Comparison of ENCODE assay signal across 10 cellular contexts in the genomic region with DNA sequence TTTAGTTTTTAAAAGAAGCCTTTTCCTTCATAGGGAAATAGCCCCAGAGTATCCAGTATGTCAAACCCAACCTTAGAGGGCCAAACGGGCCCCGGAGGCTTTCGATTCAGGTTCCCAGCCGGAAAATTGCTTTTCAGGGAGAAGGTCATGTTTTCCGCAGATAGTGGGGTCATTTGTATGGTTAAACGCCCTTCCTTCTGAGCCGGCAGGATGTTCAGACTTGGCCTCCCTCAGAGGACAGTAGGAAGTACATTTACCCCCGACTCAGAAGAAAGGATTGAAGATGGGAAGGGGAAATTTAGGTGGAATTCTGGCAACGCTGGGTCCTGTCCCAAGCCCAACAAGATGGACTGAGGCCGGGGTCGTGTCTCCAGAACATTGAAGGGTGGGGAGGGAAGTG.
A peak's percentile ranks its signal among the peaks of the same experiment; 100 is the strongest.
DNase-seq lines count a peak whose midpoint lies in the region; ATAC-seq, FAIRE-seq and TF ChIP-seq lines count a peak whose summit lies in the region.
"Had no signal": no experiment of that assay in that cellular context is flagged by ENCODE, and none has a peak within 500 bp of the region (broad histone marks: within the 10 kb centered on the region; RNA-seq: fewer than 3 reads in every experiment).

No MANE protein-coding gene starts in this region.

- H3K4me3 Mint-ChIP-seq in neural progenitor cell: no peak overlapping the region
- H3K4me3 Mint-ChIP-seq: T-helper 1 cell treated with Interleukin-12 subunit alpha and Interleukin-12 subunit beta and Interleukin-4 antibody, amounts not matched to agents 30 μg/mL and 1 μg/mL, for 36 hours had no signal

- peaks cover 16% of the 10 kb centered on the region for H3F3A ChIP-seq in neural progenitor cell (ENCODE audit: low read depth)

- DNase-seq in heart right ventricle (no peak), left ventricle myocardium superior (no peak), H1 (ENCODE audit: low read depth in 1 of 2, low spot score in 2 of 2) (no peak), neural progenitor cell (ENCODE audit: low spot score) (no peak), uterus (peak in 1 of 2 donors; percentile 22), NCI-H1417 treated with DMSO at 0.1 percent for 48 hours (lab: John Stamatoyannopoulos, UW) (no peak), kidney glomerular epithelial cell (lab: John Stamatoyannopoulos, UW) (no peak), AG08396 (ENCODE audit: low spot score) (no peak)

- TF ChIP-seq POLR2A in H1 (IDR thresholded peaks at IDR 0.05; ENCODE audit: control extremely low read depth in 1 of 2, low read depth in 2 of 2, low read length in 2 of 2) (no peak), uterus (IDR thresholded peaks at IDR 0.05) (no peak)

- no peak overlapping the region; the same call in 1 of the 2 replicates for H4K8ac ChIP-seq in H1 (ENCODE audit: extremely low read depth, insufficient read depth, low read length)

- H3K23ac ChIP-seq in H1 (ENCODE audit: insufficient read length): no peak overlapping the region

- no peak overlapping the region for H2BK120ac ChIP-seq in H1 (replicated peaks; ENCODE audit: low read depth, low read length)

- no peaks in the 10 kb centered on the region for H3K9me3 ChIP-seq in heart right ventricle
- no peaks in the 10 kb centered on the region for H3K9me3 ChIP-seq in H1 (ENCODE audit: insufficient read depth in 2 of 2, low read depth in 1 of 2, low read length in 1 of 2)
- no peaks in the 10 kb centered on the region for H3K9me3 ChIP-seq in neural progenitor cell (ENCODE audit: low read depth)
- no peaks in the 10 kb centered on the region for H3K9me3 ChIP-seq in uterus

- H3K27ac ChIP-seq in heart right ventricle: peak overlapping the region; percentile 41 to 94 (median 70)
- H3K27ac ChIP-seq in H1 (ENCODE audit: low read depth, low read length): no peak overlapping the region
- peak overlapping the region; percentile 70 for H3K27ac ChIP-seq in neural progenitor cell
- peak overlapping the region; percentile 93 to 95 for H3K27ac ChIP-seq in uterus

- H3K27me3 ChIP-seq in heart right ventricle (no peaks in the 10 kb centered on the region), H1 (replicated peaks in 1 of 4; ENCODE audit: control insufficient read depth in 3 of 4, extremely low read depth in 1 of 4, insufficient read depth in 3 of 4, low read length in 3 of 4) (no peaks in the 10 kb centered on the region), neural progenitor cell (no peaks in the 10 kb centered on the region), uterus (no peaks in the 10 kb centered on the region)

- no peak overlapping the region for H3K4ac ChIP-seq in H1 (replicated peaks; ENCODE audit: insufficient read length, low read depth, low read length)

- H3K4me3 ChIP-seq in heart right ventricle (peak overlapping the region in 1 of 10 donors; percentile 2), H1 (ENCODE audit: extremely low read depth in 1 of 4, insufficient read depth in 2 of 4, low read depth in 3 of 4, low read length in 4 of 4) (no peak overlapping the region), neural progenitor cell (no peak overlapping the region), uterus (no peak overlapping the region)

- CTCF ChIA-PET in H1 (lab: Charles Lee; ENCODE audit: partially characterized antibody): no interaction called here

- no peak overlapping the region for H4K5ac ChIP-seq in H1 (ENCODE audit: insufficient read length, low read depth, low read length)

- POLR2A ChIA-PET in H1 (lab: Charles Lee; ENCODE audit: partially characterized antibody): no interaction called here

- H3K23me2 ChIP-seq in H1 (ENCODE audit: low read depth, low read length): no peaks in the 10 kb centered on the region

- H2BK5ac ChIP-seq in H1 (ENCODE audit: low read depth, low read length): no peak overlapping the region

- no peak overlapping the region for H2BK15ac ChIP-seq in H1 (ENCODE audit: low read length)

- FAIRE-seq in H1 (lab: Jason Lieb, UNC): no peak
- FAIRE-seq: colon had no signal

- H3K4me2 ChIP-seq in H1 (ENCODE audit: insufficient read depth in 1 of 2, low read depth in 2 of 2, low read length in 2 of 2): no peak overlapping the region
- H3K4me2 ChIP-seq in neural progenitor cell: peak overlapping the region; percentile 40

- H3K79me1 ChIP-seq in H1 (ENCODE audit: low read depth, low read length): no peaks in the 10 kb centered on the region; the same call in 1 of the 2 replicates

- no peaks in the 10 kb centered on the region for H3K9me3 Mint-ChIP-seq in neural progenitor cell
- H3K9me3 Mint-ChIP-seq: T-helper 1 cell treated with Interleukin-12 subunit alpha and Interleukin-12 subunit beta and Interleukin-4 antibody, amounts not matched to agents 30 μg/mL and 1 μg/mL, for 36 hours had no signal

- H2AFZ ChIP-seq in H1 (ENCODE audit: low read length) (no peak overlapping the region), neural progenitor cell (replicated peaks) (no peak overlapping the region)

- H3K79me2 ChIP-seq in H1 (ENCODE audit: control insufficient read depth in 1 of 2, insufficient read depth in 2 of 2, low read length in 2 of 2) (no peaks in the 10 kb centered on the region), neural progenitor cell (ENCODE audit: low read depth) (no peaks in the 10 kb centered on the region)

- no peak overlapping the region for H2BK12ac ChIP-seq in H1 (ENCODE audit: low read depth, low read length)

- peak overlapping the region; percentile 12 for H4K91ac ChIP-seq in H1 (replicated peaks; ENCODE audit: insufficient read length, low read length)

- H3K36me3 ChIP-seq in heart right ventricle: peaks cover 0 to 3% (median 0%) of the 10 kb centered on the region in 9 donors
- H3K36me3 ChIP-seq in H1 (ENCODE audit: control insufficient read depth in 2 of 4, insufficient read depth in 4 of 4, low read length in 3 of 4): no peaks in the 10 kb centered on the region
- no peaks in the 10 kb centered on the region for H3K36me3 ChIP-seq in neural progenitor cell
- no peaks in the 10 kb centered on the region for H3K36me3 ChIP-seq in uterus

- no peak overlapping the region for H3K56ac ChIP-seq in H1 (replicated peaks; ENCODE audit: insufficient read length, low read depth, low read length)

- H3K4me1 ChIP-seq in heart right ventricle (peaks cover 16 to 57% (median 40%) of the 10 kb centered on the region in 9 donors), H1 (replicated peaks in 1 of 4; ENCODE audit: control insufficient read depth in 3 of 4, insufficient read depth in 4 of 4, low read length in 3 of 4) (peaks cover 5 to 11% (median 7%) of the 10 kb centered on the region in 4 experiments; a peak in 6 of 7 replicates), neural progenitor cell (peaks cover 40% of the 10 kb centered on the region), uterus (peaks cover 18 to 27% of the 10 kb centered on the region in 2 donors)

- H3K18ac ChIP-seq in H1 (ENCODE audit: extremely low read depth, low read length): no peak overlapping the region; the same call in none of the 2 replicates

- ATAC-seq in heart right ventricle (peak in 2 of 8 donors; percentile 27 to 31), left ventricle myocardium superior (no peak)

- H3K14ac ChIP-seq in H1 (ENCODE audit: insufficient read length): no peak overlapping the region

- 54 to 68% methylated on average over 11 of the region's 11 CpGs for WGBS in heart right ventricle, 2 donors
- WGBS in H1 (ENCODE audit: extremely low coverage in 1 of 2, insufficient coverage in 1 of 2, insufficient read length in 1 of 2, insufficient replicate concordance in 2 of 2, low coverage in 1 of 2, low lambda C conversion rate in 2 of 2, missing lambda C conversion rate in 1 of 2), 2 experiments: 81% methylated on average over 11 of the region's 11 CpGs; no CpG with 5 or more reads in 1 of the 2 experiments

- H4K20me1 ChIP-seq in H1 (replicated peaks in 1 of 2; ENCODE audit: control insufficient read depth in 1 of 2, insufficient read depth in 2 of 2, low read length in 2 of 2): no peaks in the 10 kb centered on the region
- H4K20me1 ChIP-seq in neural progenitor cell (ENCODE audit: low read depth): no peaks in the 10 kb centered on the region

- TF ChIP-seq EP300 in H1 (IDR thresholded peaks at IDR 0.05; ENCODE audit: borderline replicate concordance in 1 of 2, low read depth in 2 of 2, low read length in 2 of 2): no peak

- H3K4me1 Mint-ChIP-seq in neural progenitor cell: peaks cover 58% of the 10 kb centered on the region

- H3K9ac ChIP-seq in H1 (replicated peaks in 1 of 4; ENCODE audit: extremely low read depth in 1 of 4, low read depth in 3 of 4, low read length in 3 of 4): no peak overlapping the region
- H3K9ac ChIP-seq in neural progenitor cell: no peak overlapping the region

- no peak overlapping the region for H2AK5ac ChIP-seq in H1 (ENCODE audit: low read depth, low read length)

- TF ChIP-seq CTCF in heart right ventricle (IDR thresholded peaks at IDR 0.05) (no peak), H1 (IDR thresholded peaks at IDR 0.05; ENCODE audit: control extremely low read depth in 1 of 3, insufficient read depth in 1 of 3, low read depth in 1 of 3, low read length in 3 of 3) (no peak), neural progenitor cell (IDR thresholded peaks at IDR 0.05) (no peak), uterus (IDR thresholded peaks at IDR 0.05) (no peak)

- TF ChIP-seq RAD21 in H1 (IDR thresholded peaks at IDR 0.05 in 1 of 2, conservative IDR thresholded peaks at IDR 0.05 in 1 of 2; ENCODE audit: low read depth in 2 of 2, low read length in 2 of 2): no peak

- H3K36me3 Mint-ChIP-seq in neural progenitor cell: peaks cover 2% of the 10 kb centered on the region

- peaks cover 2% of the 10 kb centered on the region for H3K27me3 Mint-ChIP-seq in neural progenitor cell (ENCODE audit: insufficient read depth, low read depth)

- no peak overlapping the region for H3K27ac Mint-ChIP-seq in neural progenitor cell
- H3K27ac Mint-ChIP-seq: T-helper 1 cell treated with Interleukin-12 subunit alpha and Interleukin-12 subunit beta and Interleukin-4 antibody, amounts not matched to agents 30 μg/mL and 1 μg/mL, for 36 hours had no signal

- H2BK20ac ChIP-seq in H1 (ENCODE audit: low read length): no peak overlapping the region

- intact Hi-C loops in heart right ventricle (cut with DNase I) (no loop called here), left ventricle myocardium superior (cut with micrococcal nuclease) (no loop called here), uterus (cut with DNase I; ENCODE audit: low total_unique reads) (loop anchor here (5.0 to 10.0 kb wide), 2 partner anchors 81 to 107 kb away; no protein-coding TSS in a partner anchor)

TF ChIP-seq in H1, 55 proteins besides CTCF, POLR2A, EP300 and RAD21:
- TF ChIP-seq NANOG (IDR thresholded peaks at IDR 0.05; ENCODE audit: insufficient read depth, low read depth, low read length, poor library complexity, severe bottlenecking) (no peak), POLR2AphosphoS5 (IDR thresholded peaks at IDR 0.05; ENCODE audit: low read depth, low read length) (no peak), YY1 (IDR thresholded peaks at IDR 0.05; ENCODE audit: low read depth, low read length) (no peak), SIRT6 (IDR thresholded peaks at IDR 0.05; ENCODE audit: low read length) (no peak), CTBP2 (IDR thresholded peaks at IDR 0.05; ENCODE audit: borderline replicate concordance, insufficient read depth, insufficient read length, low read length) (no peak)
